Comparison of ENCODE assay signal across 35 cellular contexts in the genomic region with DNA sequence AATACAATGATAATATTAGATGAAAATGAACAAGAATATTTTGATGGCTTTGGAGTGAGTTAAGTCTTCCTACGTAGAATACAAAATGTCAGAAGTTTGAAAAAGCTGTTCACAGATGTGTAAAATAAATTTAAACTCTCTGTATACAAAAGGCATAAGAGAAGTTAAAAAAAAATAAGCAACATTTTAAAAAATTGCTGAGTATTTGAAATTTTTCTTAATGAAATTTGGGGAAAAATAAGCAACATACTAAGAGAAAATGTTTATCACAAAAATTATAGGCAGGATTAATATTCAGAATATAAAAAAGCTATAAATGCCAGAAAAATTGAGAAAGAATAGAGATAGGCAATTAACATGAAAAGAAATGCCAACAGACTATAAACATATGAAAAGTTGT.
"Had no signal": no experiment of that assay in that cellular context is flagged by ENCODE, and none has a peak within 500 bp of the region (broad histone marks: within the 10 kb centered on the region; RNA-seq: fewer than 3 reads in every experiment).

No MANE protein-coding gene starts in this region.

- H3K36me3 ChIP-seq: MG63 had no signal

- DNase-seq: Karpas-422, Kasumi-1, MG63, MM.1S, MV-4-11, NCI-H1048, NCI-H1092, NCI-H1092 treated with DMSO at 0.1 percent for 48 hours, NCI-H1105, NCI-H1105 treated with DMSO at 0.1 percent for 48 hours, NCI-H1417, NCI-H1417 treated with DMSO at 0.1 percent for 48 hours, NCI-H1436, NCI-H1436 treated with DMSO at 0.1 percent for 48 hours, NCI-H146, NCI-H1694, NCI-H1694 treated with DMSO at 0.1 percent for 48 hours, NCI-H187, NCI-H187 treated with DMSO at 0.1 percent for 48 hours, NCI-H1930, NCI-H2029, NCI-H2029 treated with DMSO at 0.1 percent for 48 hours, NCI-H2081, NCI-H2081 treated with DMSO at 0.1 percent for 48 hours, NCI-H2107, NCI-H2171, NCI-H2171 treated with DMSO at 0.1 percent for 48 hours, NCI-H2227 treated with DMSO at 0.1 percent for 48 hours, NCI-H226, NCI-H345, NCI-H446, NCI-H446 treated with DMSO at 0.1 percent for 48 hours, NCI-H510A, NCI-H510A treated with DMSO at 0.1 percent for 48 hours had no signal

- H3K4me2 ChIP-seq: KMS-11 had no signal

- H3K9me3 ChIP-seq: MG63 had no signal

- H3K9ac ChIP-seq: KMS-11 had no signal

- H3K27ac ChIP-seq: KMS-11 had no signal

- H3K4me3 ChIP-seq: MG63 had no signal
